In the genomic region with DNA sequence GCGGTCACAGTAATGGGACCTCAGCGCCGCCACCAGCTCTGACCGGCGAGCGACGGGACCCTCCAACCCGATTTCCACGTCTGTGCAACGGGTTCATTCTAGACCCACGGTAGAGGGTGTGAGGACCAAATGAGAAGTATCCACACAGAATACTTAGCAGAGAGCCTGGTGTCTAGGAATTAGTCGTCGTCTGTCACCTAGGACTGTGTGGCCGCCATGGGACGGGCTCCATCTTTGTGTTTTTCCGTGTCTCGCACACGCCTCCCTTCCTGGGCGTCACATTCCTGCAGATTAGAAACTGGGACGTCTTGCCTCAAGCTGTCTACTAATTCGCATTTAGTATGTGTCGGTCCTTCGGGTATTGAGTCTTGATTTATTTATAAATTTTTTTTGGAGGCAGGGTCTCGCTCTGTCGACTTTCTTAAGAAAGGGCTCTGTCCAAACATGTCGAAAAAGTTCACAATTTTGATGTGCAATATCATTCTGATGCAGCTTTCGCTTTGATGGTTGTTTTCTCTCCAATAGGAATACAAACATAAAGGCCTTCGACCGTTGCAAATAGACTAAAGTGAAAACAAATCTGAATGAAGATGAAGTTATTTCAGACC, we compare ENCODE assay signal across 8 cellular contexts. TPM values are rescaled to one million over a fixed set of nuclear protein-coding genes. Genes with fewer than 3 reads are reported as not detected.
A peak's percentile ranks its signal among the peaks of the same experiment; 100 is the strongest.
DNase-seq lines count a peak whose midpoint lies in the region; ATAC-seq and TF ChIP-seq lines count a peak whose summit lies in the region.

No MANE protein-coding gene starts in this region.

- CTCF ChIA-PET in PC-3 (lab: Charles Lee): interaction anchor here (0.5 to 0.6 kb wide), 3 partner anchors 13 to 287 kb away, joined by 3 to 5 read pairs (median 5); a partner anchor contains a TSS

- H3K27me3 Mint-ChIP-seq in immature natural killer cell (ENCODE audit: low read depth in 3 of 3): peaks cover 4 to 19% (median 9%) of the 10 kb centered on the region in 3 donors

- H3F3A ChIP-seq in PC-3 (ENCODE audit: low read length, unreplicated experiment): no peaks in the 10 kb centered on the region

- DNase-seq in AG20443 (ENCODE audit: low spot score) (peak; percentile 27), PC-3 (peak; percentile 51), body of pancreas (peak; percentile 31 to 65 (median 48)), immature natural killer cell (no peak), pons (ENCODE audit: low spot score) (no peak)
- peak; percentile 37 for DNase-seq in stimulated activated CD4-positive, alpha-beta T cell treated with anti-CD3 and anti-CD28 coated beads, Interleukin-1b, Interleukin-23, amount 100 ng/mL, for 48 hours

- H3K4me3 ChIP-seq in PC-3 (ENCODE audit: low read length): peak overlapping the region; percentile 74
- H3K4me3 ChIP-seq in body of pancreas: peak overlapping the region; percentile 28 to 96

- peaks cover 78 to 80% of the 10 kb centered on the region in 2 donors for H3K4me1 Mint-ChIP-seq in immature natural killer cell

- H3K9me3 ChIP-seq in PC-3 (ENCODE audit: low read length) (no peaks in the 10 kb centered on the region), body of pancreas (no peaks in the 10 kb centered on the region)

- H3K9ac ChIP-seq in PC-3 (ENCODE audit: low read length): peak overlapping the region; percentile 99

- H3K36me3 ChIP-seq in PC-3 (ENCODE audit: low read depth, low read length): peaks cover 31% of the 10 kb centered on the region
- H3K36me3 ChIP-seq in body of pancreas (replicated peaks in 1 of 2; ENCODE audit: insufficient read depth in 1 of 2, low read depth in 2 of 2): no peaks in the 10 kb centered on the region

- peak overlapping the region; percentile 88 to 96 (median 94) for H3K4me3 Mint-ChIP-seq in immature natural killer cell

- H3K4me1 ChIP-seq in PC-3 (ENCODE audit: insufficient read depth, low read length) (peaks cover 55% of the 10 kb centered on the region), body of pancreas (peaks cover 68% of the 10 kb centered on the region)

- 0 to 1% methylated on average over 19 to 29 of the region's 29 CpGs for WGBS in body of pancreas, 2 donors

- no peak for TF ChIP-seq CTCF in PC-3 (conservative IDR thresholded peaks at IDR 0.05; ENCODE audit: low read depth, low read length)
- no peak for TF ChIP-seq CTCF in body of pancreas (IDR thresholded peaks at IDR 0.05)

- peaks cover 0 to 4% (median 3%) of the 10 kb centered on the region in 3 donors for H3K36me3 Mint-ChIP-seq in immature natural killer cell

- H3K9me3 Mint-ChIP-seq in immature natural killer cell: no peaks in the 10 kb centered on the region

- no peaks in the 10 kb centered on the region for H3K27me3 ChIP-seq in PC-3 (ENCODE audit: low read length)
- no peaks in the 10 kb centered on the region for H3K27me3 ChIP-seq in body of pancreas

- POLR2A ChIA-PET in PC-3 (lab: Charles Lee; ENCODE audit: unreplicated experiment): no interaction called here

- H3K27ac ChIP-seq in PC-3 (ENCODE audit: low read length) (peak overlapping the region; percentile 95), body of pancreas (peak overlapping the region; percentile 86 to 99 (median 97))

- no peak for TF ChIP-seq POLR2A in body of pancreas (IDR thresholded peaks at IDR 0.05)

- H3K79me2 ChIP-seq in PC-3 (ENCODE audit: low read length): peaks cover 98% of the 10 kb centered on the region

- ATAC-seq in GM18520 (IDR thresholded peaks at IDR 0.05; ENCODE audit: unreplicated experiment) (peak; percentile 6), HG03095 (IDR thresholded peaks at IDR 0.05; ENCODE audit: unreplicated experiment) (peak; percentile 4), PC-3 (peak; percentile 29), body of pancreas (peak; percentile 16)

- H3K4me2 ChIP-seq in PC-3 (ENCODE audit: low read length): peak overlapping the region; percentile 89

- peaks cover 49% of the 10 kb centered on the region for H4K20me1 ChIP-seq in PC-3 (ENCODE audit: low read length)

- TSS peak; percentile 44 for BruUV-seq in PC-3 (replicated peaks; lab: Mats Ljungman, UMichigan)

- H2AFZ ChIP-seq in PC-3 (ENCODE audit: low read length): peak overlapping the region; percentile 85

- intact Hi-C loops in PC-3 (cut with micrococcal nuclease): loop anchor here (10.0 kb wide), 1 partner anchor 315 kb away; a partner anchor contains a TSS
- intact Hi-C loops in body of pancreas (cut with DNase I): no loop called here

- H3K27ac Mint-ChIP-seq in immature natural killer cell: peak overlapping the region; percentile 84 to 97 (median 96)

- no peaks in the 10 kb centered on the region for H3K9me2 ChIP-seq in PC-3 (replicated peaks; ENCODE audit: low read length)

RNA-seq across cellular contexts. Expression of a gene that starts 0.6 kb away (rescaled TPM):
- 15.1 and 18.8 TPM in 2 replicates for total RNA-seq in PC-3 (2014; rRNA removed)
- total RNA-seq in body of pancreas: 1 to 10 TPM; 3.0 to 6.5 TPM
- 10 to 100 TPM in 2 of 3 donors, 1 to 10 TPM in 1; 2.9 to 19.9 (median 19.2) TPM for polyA plus RNA-seq in immature natural killer cell

RNA-seq across cellular contexts. Expression of a gene that starts 0.8 kb away (rescaled TPM):
- total RNA-seq in PC-3 (2014; rRNA removed) (159 and 189 TPM in 2 replicates), body of pancreas (10 to 100 TPM; 61.3 to 84.3 TPM)
- polyA plus RNA-seq in immature natural killer cell: 100 to 1,000 TPM in 1 of 3 donors, 10 to 100 TPM in 2; 63.2 to 103 (median 70.6) TPM

Comparison
In these comparisons a context has a peak if more than half of its experiments do, and no peak if none do; other contexts are left out.
1. DNase-seq: peak in AG20443 (single experiment), PC-3 (single experiment), body of pancreas (4 of 4) and stimulated activated CD4-positive, alpha-beta T cell treated with anti-CD3 and anti-CD28 coated beads, Interleukin-1b, Interleukin-23, amount 100 ng/mL, for 48 hours (single experiment); none in immature natural killer cell (0 of 3) and pons (single experiment).
2. Peak in every context shown above with its lines, with median percentiles within 50 percentile points of each other: ATAC-seq.